ENCODE assay signal across 10 cellular contexts in the genomic region with DNA sequence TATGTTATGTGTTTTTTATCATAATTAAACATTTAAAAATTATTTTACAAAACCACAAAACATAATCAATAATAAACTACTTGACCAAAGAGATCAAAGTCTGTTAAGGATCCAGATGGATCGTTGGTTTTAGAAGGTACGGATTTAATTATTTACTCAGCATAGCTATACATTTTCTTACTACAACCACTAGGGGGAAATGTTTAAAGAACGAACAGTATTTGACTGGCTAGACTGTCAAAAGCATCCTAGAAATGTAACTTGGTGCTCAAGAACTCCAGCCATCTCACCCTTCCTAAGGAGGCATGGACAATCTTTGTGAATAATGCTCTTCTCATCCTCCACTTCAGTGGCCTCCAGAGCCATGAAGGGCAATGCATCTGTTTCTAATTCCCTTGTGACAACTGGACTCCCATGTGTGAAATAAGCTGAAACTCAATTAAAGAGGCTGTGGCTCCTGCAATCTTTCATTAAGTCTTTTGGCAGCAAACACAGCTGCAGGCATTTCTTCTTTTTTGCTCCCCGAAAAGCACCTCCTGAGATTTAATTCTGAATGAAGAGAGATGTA.
DNase-seq lines count a peak whose midpoint lies in the region; ATAC-seq, FAIRE-seq and TF ChIP-seq lines count a peak whose summit lies in the region.
"Had no signal": no experiment of that assay in that cellular context is flagged by ENCODE, and none has a peak within 500 bp of the region (broad histone marks: within the 10 kb centered on the region; RNA-seq: fewer than 3 reads in every experiment).

No MANE protein-coding gene starts in this region.

- peak; percentile 9 for FAIRE-seq in GM12892 (lab: Jason Lieb, UNC)

- H3K27me3 Mint-ChIP-seq in endothelial cell (ENCODE audit: unreplicated experiment): no peaks in the 10 kb centered on the region
- no peaks in the 10 kb centered on the region for H3K27me3 Mint-ChIP-seq in T-helper 2 cell treated with Interferon-gamma antibody and Interleukin-4, amounts not matched to agents 5 μg/mL and 100 μg/mL, for 36 hours (ENCODE audit: low read depth)
- H3K27me3 Mint-ChIP-seq: activated CD4-positive, alpha-beta memory T cell treated with anti-CD3 and anti-CD28 coated beads, Interleukin-2, amount 10 ng/mL, durations not matched to agents 7 days and 5 days had no signal

- in situ Hi-C loops in ACHN (cut with HindIII; ENCODE audit: low pct_ligation_motif_present, low pct_unique_long_range_greater_than_20kb, low sequenced_read_pairs): no loop called here

- DNase-seq in ACHN (peak; percentile 14), GM12892 (ENCODE audit: insufficient read length) (no peak), NB4 (ENCODE audit: low read depth) (peak; percentile 8), endothelial cell (ENCODE audit: low spot score) (no peak), DMS79 treated with DMSO at 0.1 percent for 48 hours (lab: John Stamatoyannopoulos, UW) (no peak), sciatic nerve (ENCODE audit: low spot score) (no peak), cerebellum (ENCODE audit: low spot score) (no peak)
- DNase-seq in T-helper 2 cell treated with Interferon-gamma antibody and Interleukin-4, amounts not matched to agents 5 μg/mL and 100 μg/mL, for 36 hours (ENCODE audit: low spot score): no peak
- DNase-seq: activated CD4-positive, alpha-beta memory T cell treated with anti-CD3 and anti-CD28 coated beads, Interleukin-2, amount 10 ng/mL, durations not matched to agents 7 days and 5 days; GDM1 had no signal

- peak; percentile 15 for TF ChIP-seq CTCF in NB4 (IDR thresholded peaks at IDR 0.05; ENCODE audit: low read depth, low read length)
- peak; percentile 79 for TF ChIP-seq CTCF in endothelial cell (IDR thresholded peaks at IDR 0.05; ENCODE audit: unreplicated experiment)

- ATAC-seq in sciatic nerve: no peak

- no peak overlapping the region for H3K4me3 ChIP-seq in NB4 (ENCODE audit: low read depth, low read length)

- H3K9me3 Mint-ChIP-seq in endothelial cell (ENCODE audit: unreplicated experiment): no peaks in the 10 kb centered on the region
- peaks cover 3% of the 10 kb centered on the region for H3K9me3 Mint-ChIP-seq in T-helper 2 cell treated with Interferon-gamma antibody and Interleukin-4, amounts not matched to agents 5 μg/mL and 100 μg/mL, for 36 hours

- H3K36me3 Mint-ChIP-seq in endothelial cell (ENCODE audit: low read depth, unreplicated experiment): no peaks in the 10 kb centered on the region
- H3K36me3 Mint-ChIP-seq in T-helper 2 cell treated with Interferon-gamma antibody and Interleukin-4, amounts not matched to agents 5 μg/mL and 100 μg/mL, for 36 hours (ENCODE audit: low read depth): no peaks in the 10 kb centered on the region

- intact Hi-C loops in sciatic nerve (cut with DNase I): no loop called here

- H3K27ac Mint-ChIP-seq in endothelial cell (ENCODE audit: unreplicated experiment): no peak overlapping the region
- H3K27ac Mint-ChIP-seq in T-helper 2 cell treated with Interferon-gamma antibody and Interleukin-4, amounts not matched to agents 5 μg/mL and 100 μg/mL, for 36 hours: no peak overlapping the region
- H3K27ac Mint-ChIP-seq: activated CD4-positive, alpha-beta memory T cell treated with anti-CD3 and anti-CD28 coated beads, Interleukin-2, amount 10 ng/mL, durations not matched to agents 7 days and 5 days had no signal

- TF ChIP-seq POLR2A in GM12892 (IDR thresholded peaks at IDR 0.05; ENCODE audit: low read depth, low read length): no peak
- no peak for TF ChIP-seq POLR2A in NB4 (IDR thresholded peaks at IDR 0.05; ENCODE audit: extremely low read depth, insufficient read length)

- peaks cover 3% of the 10 kb centered on the region for H3K4me1 Mint-ChIP-seq in endothelial cell (ENCODE audit: unreplicated experiment)
- H3K4me1 Mint-ChIP-seq in T-helper 2 cell treated with Interferon-gamma antibody and Interleukin-4, amounts not matched to agents 5 μg/mL and 100 μg/mL, for 36 hours (ENCODE audit: low read depth): no peaks in the 10 kb centered on the region
- H3K4me1 Mint-ChIP-seq: activated CD4-positive, alpha-beta memory T cell treated with anti-CD3 and anti-CD28 coated beads, Interleukin-2, amount 10 ng/mL, durations not matched to agents 7 days and 5 days had no signal

- no peak overlapping the region for H3K4me3 Mint-ChIP-seq in endothelial cell (ENCODE audit: unreplicated experiment)
- H3K4me3 Mint-ChIP-seq in T-helper 2 cell treated with Interferon-gamma antibody and Interleukin-4, amounts not matched to agents 5 μg/mL and 100 μg/mL, for 36 hours: no peak overlapping the region
- H3K4me3 Mint-ChIP-seq: activated CD4-positive, alpha-beta memory T cell treated with anti-CD3 and anti-CD28 coated beads, Interleukin-2, amount 10 ng/mL, durations not matched to agents 7 days and 5 days had no signal

Comparison
In these comparisons a context has a peak if more than half of its experiments do, and no peak if none do; other contexts are left out.
1. DNase-seq: peak in ACHN (single experiment) and NB4 (single experiment); none in GM12892 (single experiment), endothelial cell (single experiment), DMS79 treated with DMSO at 0.1 percent for 48 hours (single experiment), T-helper 2 cell treated with Interferon-gamma antibody and Interleukin-4, amounts not matched to agents 5 μg/mL and 100 μg/mL, for 36 hours (single experiment), sciatic nerve (single experiment) and cerebellum (single experiment).